29 cellular contexts compared by ENCODE assay signal in genomic region chrX:18927558-18927957, GRCh38. TPM values are rescaled to one million over a fixed set of nuclear protein-coding genes. Genes with fewer than 3 reads are reported as not detected.
DNase-seq lines count a peak whose midpoint lies in the region; ATAC-seq lines count a peak whose summit lies in the region.
"Had no signal": no experiment of that assay in that cellular context is flagged by ENCODE, and none has a peak within 500 bp of the region (broad histone marks: within the 10 kb centered on the region; RNA-seq: fewer than 3 reads in every experiment).

No MANE protein-coding gene starts in this region.

- no peaks in the 10 kb centered on the region for H3K4me1 Mint-ChIP-seq in T-helper 17 cell
- H3K4me1 Mint-ChIP-seq in T-helper 2 cell treated with Interferon-gamma antibody and Interleukin-4, amounts not matched to agents 5 μg/mL and 100 μg/mL, for 36 hours (ENCODE audit: low read depth) = no peaks in the 10 kb centered on the region
- H3K4me1 Mint-ChIP-seq: activated CD8-positive, alpha-beta memory T cell treated with anti-CD3 and anti-CD28 coated beads, Interleukin-2, amount 10 ng/mL, durations not matched to agents 7 days and 5 days; mesothelial cell of epicardium; naive thymus-derived CD4-positive, alpha-beta T cell had no signal

- no peaks in the 10 kb centered on the region for H3K27me3 Mint-ChIP-seq in T-helper 17 cell
- no peaks in the 10 kb centered on the region for H3K27me3 Mint-ChIP-seq in T-helper 2 cell treated with Interferon-gamma antibody and Interleukin-4, amounts not matched to agents 5 μg/mL and 100 μg/mL, for 36 hours (ENCODE audit: low read depth)
- H3K27me3 Mint-ChIP-seq: activated CD8-positive, alpha-beta memory T cell treated with anti-CD3 and anti-CD28 coated beads, Interleukin-2, amount 10 ng/mL, durations not matched to agents 7 days and 5 days; naive thymus-derived CD4-positive, alpha-beta T cell had no signal

- ATAC-seq in T-helper 17 cell = no peak
- no peak for ATAC-seq in HG02623 (IDR thresholded peaks at IDR 0.05; ENCODE audit: unreplicated experiment)
- ATAC-seq: activated CD8-positive, alpha-beta memory T cell treated with anti-CD3 and anti-CD28 coated beads, Interleukin-2, amount 10 ng/mL, durations not matched to agents 7 days and 5 days; activated T-cell treated with anti-CD3 and anti-CD28 coated beads, Interleukin-2, amount 50 U/mL, for 72 hours; body of pancreas; naive thymus-derived CD4-positive, alpha-beta T cell; stimulated activated naive CD8-positive, alpha-beta T cell treated with anti-CD3 and anti-CD28 coated beads, Interleukin-15, Interleukin-2, amounts not matched to agents 100 U/mL and 50 U/mL, for 24 hours had no signal

- no peak overlapping the region for H3K27ac Mint-ChIP-seq in T-helper 17 cell
- no peak overlapping the region for H3K27ac Mint-ChIP-seq in T-helper 2 cell treated with Interferon-gamma antibody and Interleukin-4, amounts not matched to agents 5 μg/mL and 100 μg/mL, for 36 hours
- H3K27ac Mint-ChIP-seq: activated CD8-positive, alpha-beta memory T cell treated with anti-CD3 and anti-CD28 coated beads, Interleukin-2, amount 10 ng/mL, durations not matched to agents 7 days and 5 days; activated T-cell treated with anti-CD3 and anti-CD28 coated beads, Interleukin-2, amount 50 U/mL, for 72 hours; mesothelial cell of epicardium had no signal

- no peaks in the 10 kb centered on the region for H3K9me3 ChIP-seq in T-helper 17 cell (ENCODE audit: control insufficient read depth, low read length, poor library complexity, severe bottlenecking)
- H3K9me3 ChIP-seq: adrenal gland; BLaER1 treated with 17β-estradiol and CSF1 and Interleukin-3, amounts not matched to agents 10 nM and 100 nM; body of pancreas; HAP-1; testis; uterus had no signal

- H3K36me3 Mint-ChIP-seq in T-helper 17 cell (ENCODE audit: low read depth) = peaks cover 3% of the 10 kb centered on the region
- peaks cover 4% of the 10 kb centered on the region for H3K36me3 Mint-ChIP-seq in T-helper 2 cell treated with Interferon-gamma antibody and Interleukin-4, amounts not matched to agents 5 μg/mL and 100 μg/mL, for 36 hours (ENCODE audit: low read depth)
- H3K36me3 Mint-ChIP-seq: activated CD8-positive, alpha-beta memory T cell treated with anti-CD3 and anti-CD28 coated beads, Interleukin-2, amount 10 ng/mL, durations not matched to agents 7 days and 5 days had no signal

- H3K9me3 Mint-ChIP-seq in T-helper 2 cell treated with Interferon-gamma antibody and Interleukin-4, amounts not matched to agents 5 μg/mL and 100 μg/mL, for 36 hours = no peaks in the 10 kb centered on the region
- H3K9me3 Mint-ChIP-seq: activated T-cell treated with anti-CD3 and anti-CD28 coated beads, Interleukin-2, amount 50 U/mL, for 72 hours; naive thymus-derived CD4-positive, alpha-beta T cell had no signal

- no peak overlapping the region for H3K4me3 Mint-ChIP-seq in T-helper 17 cell
- H3K4me3 Mint-ChIP-seq in T-helper 2 cell treated with Interferon-gamma antibody and Interleukin-4, amounts not matched to agents 5 μg/mL and 100 μg/mL, for 36 hours = no peak overlapping the region
- H3K4me3 Mint-ChIP-seq: activated CD8-positive, alpha-beta memory T cell treated with anti-CD3 and anti-CD28 coated beads, Interleukin-2, amount 10 ng/mL, durations not matched to agents 7 days and 5 days; activated T-cell treated with anti-CD3 and anti-CD28 coated beads, Interleukin-2, amount 50 U/mL, for 72 hours; mesothelial cell of epicardium; naive thymus-derived CD4-positive, alpha-beta T cell had no signal

- DNase-seq in NCI-H1092 (lab: John Stamatoyannopoulos, UW) (peak; percentile 50), NCI-H187 treated with DMSO at 0.1 percent for 48 hours (lab: John Stamatoyannopoulos, UW) (peak; percentile 48), NCI-H526 (lab: John Stamatoyannopoulos, UW) (peak; percentile 52 to 69), myocyte (ENCODE audit: low read depth) (peak; percentile 70), T-helper 17 cell (no peak), NAMALWA (ENCODE audit: low spot score) (no peak)
- no peak for DNase-seq in T-helper 2 cell treated with Interferon-gamma antibody and Interleukin-4, amounts not matched to agents 5 μg/mL and 100 μg/mL, for 36 hours (ENCODE audit: low spot score)
- DNase-seq: activated CD4-positive, alpha-beta T cell treated with anti-CD3 and anti-CD28 coated beads, Interleukin-2, amount 50 U/mL, for 1 hour; activated CD8-positive, alpha-beta memory T cell treated with anti-CD3 and anti-CD28 coated beads, Interleukin-2, amount 10 ng/mL, durations not matched to agents 7 days and 5 days; activated naive CD4-positive, alpha-beta T cell; activated T-cell treated with anti-CD3 and anti-CD28 coated beads, Interleukin-2, amount 50 U/mL, for 72 hours; adrenal gland; body of pancreas; COR-L47; dorsolateral prefrontal cortex; islet precursor cell; KBM-7; naive thymus-derived CD4-positive, alpha-beta T cell; NCI-H2029; nucleus accumbens; SIG-M5; stimulated activated naive CD8-positive, alpha-beta T cell treated with anti-CD3 and anti-CD28 coated beads, Interleukin-15, Interleukin-2, amounts not matched to agents 100 U/mL and 50 U/mL, for 24 hours; SW 1271; testis; uterus had no signal

RNA-seq across cellular contexts. Expression of gene PHKA2, which starts 56.4 kb away (rescaled TPM):
- total RNA-seq in myocyte = 5.6 and 9.1 TPM in 2 replicates
- 8.1 TPM for polyA plus RNA-seq in myocyte (2012)
- 10 to 100 TPM; 29.4 to 33.2 TPM for total RNA-seq in T-helper 17 cell

Comparison
In these comparisons a context has a peak if more than half of its experiments do, and no peak if none do; other contexts are left out.
1. DNase-seq: peak in NCI-H1092 (single experiment), NCI-H187 treated with DMSO at 0.1 percent for 48 hours (single experiment), NCI-H526 (2 of 2) and myocyte (single experiment); none in T-helper 17 cell (0 of 3), T-helper 2 cell treated with Interferon-gamma antibody and Interleukin-4, amounts not matched to agents 5 μg/mL and 100 μg/mL, for 36 hours (single experiment) and NAMALWA (single experiment).